13 cellular contexts compared by ENCODE assay signal in genomic region chr12:117280019-117280680, GRCh38.
"Had no signal": no experiment of that assay in that cellular context is flagged by ENCODE, and none has a peak within 500 bp of the region (broad histone marks: within the 10 kb centered on the region; RNA-seq: fewer than 3 reads in every experiment).

No MANE protein-coding gene starts in this region.

- H3K4me2 ChIP-seq: KMS-11 had no signal

- DNase-seq: IMR-90, MV-4-11, NCI-H1048, NCI-H1436 treated with DMSO at 0.1 percent for 48 hours, NCI-H1694, NCI-H187 treated with DMSO at 0.1 percent for 48 hours, NCI-H2029 treated with DMSO at 0.1 percent for 48 hours, NCI-H748 treated with DMSO at 0.1 percent for 48 hours, Right ventricle myocardium superior, SIG-M5 had no signal

- H3K4me1 ChIP-seq: SJSA1 had no signal

- H3K36me3 ChIP-seq: SJSA1 had no signal

- H3K4me3 ChIP-seq: SJSA1, SK-N-MC had no signal

- H3K27me3 ChIP-seq: SJSA1 had no signal

- H3K27ac ChIP-seq: KMS-11, SJSA1, SK-N-MC had no signal

- H3K9ac ChIP-seq: KMS-11 had no signal

- H3K9me3 ChIP-seq: SJSA1 had no signal
